ENCODE assay signal across 22 cellular contexts in the genomic region with DNA sequence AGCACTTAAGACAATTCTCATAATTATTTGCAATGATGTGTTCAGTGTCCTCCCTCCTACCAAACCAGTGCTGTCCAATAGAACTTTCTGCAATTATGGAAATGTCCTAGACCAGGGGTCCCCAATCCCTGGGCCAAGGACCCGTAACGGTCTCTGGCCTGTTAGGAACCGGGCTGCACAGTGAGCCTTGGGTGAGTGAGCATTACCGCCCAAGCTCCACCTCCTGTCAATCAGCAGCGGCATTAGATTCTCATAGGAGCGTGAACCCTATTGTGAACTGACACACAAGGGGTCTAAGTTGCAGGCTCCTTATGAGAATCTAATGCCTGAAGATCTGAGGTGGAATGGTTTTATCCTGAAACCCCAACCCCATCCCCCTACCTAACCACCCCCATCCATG. TPM values are rescaled to one million over a fixed set of nuclear protein-coding genes. Genes with fewer than 3 reads are reported as not detected.
DNase-seq lines count a peak whose midpoint lies in the region; TF ChIP-seq lines count a peak whose summit lies in the region.
"Had no signal": no experiment of that assay in that cellular context is flagged by ENCODE, and none has a peak within 500 bp of the region (broad histone marks: within the 10 kb centered on the region; RNA-seq: fewer than 3 reads in every experiment).

No MANE protein-coding gene starts in this region.

- H3K9me3 Mint-ChIP-seq in H9 (no peaks in the 10 kb centered on the region), osteocyte (ENCODE audit: unreplicated experiment) (no peaks in the 10 kb centered on the region)
- H3K9me3 Mint-ChIP-seq: CD4-positive, alpha-beta T cell had no signal

- no peak overlapping the region for H2BK120ac ChIP-seq in H9 (ENCODE audit: low read depth, low read length, poor library complexity, severe bottlenecking)

- no peaks in the 10 kb centered on the region for H3K27me3 ChIP-seq in H9 (ENCODE audit: insufficient read depth, low read length)
- H3K27me3 ChIP-seq in vagina = no peaks in the 10 kb centered on the region
- peaks cover 0 to 11% of the 10 kb centered on the region in 2 donors for H3K27me3 ChIP-seq in breast epithelium
- H3K27me3 ChIP-seq: BE2C; BLaER1 treated with 17β-estradiol and CSF1 and Interleukin-3, amounts not matched to agents 10 nM and 100 nM had no signal

- no peaks in the 10 kb centered on the region for H3K4me1 ChIP-seq in H9 (ENCODE audit: insufficient read depth, low read length)
- peaks cover 5% of the 10 kb centered on the region for H3K4me1 ChIP-seq in vagina
- H3K4me1 ChIP-seq in breast epithelium = no peaks in the 10 kb centered on the region
- H3K4me1 ChIP-seq: A549 had no signal

- no peaks in the 10 kb centered on the region for H3K9me3 ChIP-seq in H9 (ENCODE audit: control insufficient read depth, low read depth, low read length)
- H3K9me3 ChIP-seq in vagina = no peaks in the 10 kb centered on the region
- H3K9me3 ChIP-seq in breast epithelium = no peaks in the 10 kb centered on the region
- H3K9me3 ChIP-seq: A549; BE2C; BLaER1 treated with 17β-estradiol and CSF1 and Interleukin-3, amounts not matched to agents 10 nM and 100 nM had no signal

- intact Hi-C loops in vagina (cut with DNase I) (no loop called here), breast epithelium (cut with DNase I; ENCODE audit: low total_unique reads) (no loop called here)

- H2AK5ac ChIP-seq in H9 (ENCODE audit: insufficient read length, low read length) = no peak overlapping the region

- DNase-seq in H9 = peak; percentile 14
- peak; percentile 38 for DNase-seq in ecto neural progenitor cell (ENCODE audit: low spot score)
- peak; percentile 46 for DNase-seq in osteocyte (ENCODE audit: extremely low spot score, unreplicated experiment)
- DNase-seq in vagina (ENCODE audit: extremely low spot score in 2 of 2) = peak; percentile 44 to 72
- DNase-seq in GM13976 (ENCODE audit: low spot score) = no peak
- DNase-seq in breast epithelium (ENCODE audit: low spot score in 2 of 2) = no peak
- DNase-seq in dedifferentiated amniotic fluid mesenchymal stem cell (ENCODE audit: extremely low spot score) = no peak
- DNase-seq: 8988T; ACHN; AML-193; BE2C; CD4-positive, alpha-beta T cell; CD8-positive, alpha-beta memory T cell; DMS 273 treated with DMSO at 0.1 percent for 48 hours; DMS79; EL; GDM1; H7 had no signal

- no peak overlapping the region for H4K91ac ChIP-seq in H9 (ENCODE audit: insufficient read length, low read depth, low read length)

- H2BK12ac ChIP-seq in H9 (ENCODE audit: insufficient read length, low read depth, low read length) = no peak overlapping the region

- no peaks in the 10 kb centered on the region for H4K20me1 ChIP-seq in H9 (ENCODE audit: control insufficient read depth, insufficient read depth, insufficient read length)

- TF ChIP-seq POLR2A in vagina (IDR thresholded peaks at IDR 0.05) (no peak), breast epithelium (IDR thresholded peaks at IDR 0.05) (no peak)

- H3K23me2 ChIP-seq in H9 (ENCODE audit: insufficient read length, low read depth, low read length, poor library complexity, severe bottlenecking) = no peaks in the 10 kb centered on the region

- no peak overlapping the region for H3K4ac ChIP-seq in H9 (ENCODE audit: low read depth, low read length)

- no peak overlapping the region for H2BK5ac ChIP-seq in H9 (ENCODE audit: insufficient read length, low read length)

- no peak overlapping the region for H3K4me3 Mint-ChIP-seq in H9
- no peak overlapping the region for H3K4me3 Mint-ChIP-seq in osteocyte (ENCODE audit: unreplicated experiment)
- H3K4me3 Mint-ChIP-seq: CD14-positive monocyte; CD4-positive, alpha-beta T cell; CD8-positive, alpha-beta memory T cell had no signal

- no CpG with 5 or more reads among the region's 6 CpGs for WGBS in H9 (ENCODE audit: extremely low coverage, insufficient read length, low lambda C conversion rate)

- H3K4me1 Mint-ChIP-seq in H9 = peaks cover 8 to 10% of the 10 kb centered on the region in 2 experiments
- peaks cover 3% of the 10 kb centered on the region for H3K4me1 Mint-ChIP-seq in osteocyte (ENCODE audit: unreplicated experiment)

- H3K36me3 ChIP-seq in vagina (no peaks in the 10 kb centered on the region), breast epithelium (no peaks in the 10 kb centered on the region)
- H3K36me3 ChIP-seq: BE2C; BLaER1 treated with 17β-estradiol and CSF1 and Interleukin-3, amounts not matched to agents 10 nM and 100 nM had no signal

- no peak overlapping the region for H3K18ac ChIP-seq in H9 (ENCODE audit: insufficient read length, low read depth, low read length)

- H3K36me3 Mint-ChIP-seq in H9 (ENCODE audit: insufficient read depth in 1 of 3, low read depth in 3 of 3) (no peaks in the 10 kb centered on the region), osteocyte (ENCODE audit: unreplicated experiment) (no peaks in the 10 kb centered on the region)
- H3K36me3 Mint-ChIP-seq: CD14-positive monocyte had no signal

- H3K27ac ChIP-seq in H9 (ENCODE audit: insufficient read length, low read depth, low read length) = no peak overlapping the region
- no peak overlapping the region for H3K27ac ChIP-seq in vagina
- no peak overlapping the region for H3K27ac ChIP-seq in breast epithelium
- H3K27ac ChIP-seq: A549; BLaER1 treated with 17β-estradiol and CSF1 and Interleukin-3, amounts not matched to agents 10 nM and 100 nM had no signal

- no peak overlapping the region for H4K8ac ChIP-seq in H9 (replicated peaks; ENCODE audit: insufficient read length, low read depth, low read length)

- H3K27me3 Mint-ChIP-seq in H9 (ENCODE audit: low read depth) (peaks cover 21% of the 10 kb centered on the region), osteocyte (ENCODE audit: unreplicated experiment) (peaks cover 27% of the 10 kb centered on the region)

- H3K4me3 ChIP-seq in vagina (no peak overlapping the region), breast epithelium (no peak overlapping the region)
- H3K4me3 ChIP-seq: A549; BLaER1 treated with 17β-estradiol and CSF1 and Interleukin-3, amounts not matched to agents 10 nM and 100 nM had no signal

- no peak overlapping the region for H3K14ac ChIP-seq in H9 (ENCODE audit: insufficient read depth, low read length)

- H3K27ac Mint-ChIP-seq in H9 (no peak overlapping the region), osteocyte (ENCODE audit: unreplicated experiment) (no peak overlapping the region)
- H3K27ac Mint-ChIP-seq: CD14-positive monocyte; CD4-positive, alpha-beta T cell; CD8-positive, alpha-beta memory T cell had no signal

- H3K56ac ChIP-seq in H9 (ENCODE audit: insufficient read length, low read depth, low read length) = no peak overlapping the region

- H3K4me2 ChIP-seq in H9 (ENCODE audit: insufficient read depth, insufficient read length, low read length) = no peak overlapping the region
- H3K4me2 ChIP-seq: A549; BLaER1 treated with 17β-estradiol and CSF1 and Interleukin-3, amounts not matched to agents 10 nM and 100 nM had no signal

- H2BK20ac ChIP-seq in H9 (ENCODE audit: low read depth, low read length, poor library complexity, severe bottlenecking) = no peak overlapping the region

- no peak overlapping the region for H3T11ph ChIP-seq in H9 (ENCODE audit: low read length)

- H3K9ac ChIP-seq in H9 (ENCODE audit: extremely low read depth, insufficient read length, low read length) = no peak overlapping the region
- H3K9ac ChIP-seq: BLaER1 treated with 17β-estradiol and CSF1 and Interleukin-3, amounts not matched to agents 10 nM and 100 nM had no signal

- H3K79me1 ChIP-seq in H9 (ENCODE audit: insufficient read depth, low read depth, low read length, poor library complexity, severe bottlenecking) = no peaks in the 10 kb centered on the region

- TF ChIP-seq CTCF in H9 (conservative IDR thresholded peaks at IDR 0.05) (no peak), osteocyte (IDR thresholded peaks at IDR 0.05) (no peak), vagina (IDR thresholded peaks at IDR 0.05) (no peak), GM13976 (IDR thresholded peaks at IDR 0.05; ENCODE audit: borderline replicate concordance, control extremely low read depth, extremely low read depth, insufficient read depth, missing control alignments) (no peak), breast epithelium (IDR thresholded peaks at IDR 0.05) (no peak)

- no peaks in the 10 kb centered on the region for H3K79me2 ChIP-seq in H9 (ENCODE audit: insufficient read depth, low read length)

- H3K23ac ChIP-seq in H9 (ENCODE audit: insufficient read length, low read depth, low read length) = no peak overlapping the region

- H4K5ac ChIP-seq in H9 (ENCODE audit: insufficient read length, low read depth, low read length) = no peak overlapping the region

- no peak overlapping the region for H2BK15ac ChIP-seq in H9 (ENCODE audit: low read depth, low read length)

- in situ Hi-C loops in GM13976 (cut with MboI; ENCODE audit: low sequenced_read_pairs, unreplicated experiment) = no loop called here

- no peak overlapping the region for H2AFZ ChIP-seq in H9 (ENCODE audit: low read length)

RNA-seq across cellular contexts. Expression of a gene that starts 3.9 kb away (rescaled TPM):
- 0.11 and 0.15 TPM in 2 replicates for total RNA-seq in H9 (2021)
- not detected in 2 replicates for total RNA-seq in osteocyte
- total RNA-seq in vagina = under 0.01 TPM
- total RNA-seq in breast epithelium = not detected
- total RNA-seq: CD4-positive, alpha-beta T cell; CD8-positive, alpha-beta memory T cell; H1 had no signal

RNA-seq across cellular contexts. Expression of a gene that starts 35.4 kb away (rescaled TPM):
- total RNA-seq in H9 (2021) (6.3 and 7.8 TPM in 2 replicates), osteocyte (18.1 and 18.2 TPM in 2 replicates), vagina (15.5 TPM), breast epithelium (10 to 100 TPM; 22.2 to 28.5 (median 24.7) TPM)

Comparison
In these comparisons a context has a peak if more than half of its experiments do, and no peak if none do; other contexts are left out.
1. DNase-seq: peak in H9 (single experiment), ecto neural progenitor cell (single experiment), osteocyte (single experiment) and vagina (2 of 2); none in GM13976 (single experiment), breast epithelium (0 of 2) and dedifferentiated amniotic fluid mesenchymal stem cell (single experiment).